Comparison of ENCODE assay signal across 9 cellular contexts in genomic region chr19:45250216-45250831, GRCh38. TPM values are rescaled to one million over a fixed set of nuclear protein-coding genes. Genes with fewer than 3 reads are reported as not detected.
DNase-seq lines count a peak whose midpoint lies in the region; ATAC-seq, FAIRE-seq and TF ChIP-seq lines count a peak whose summit lies in the region.
"Had no signal": no experiment of that assay in that cellular context is flagged by ENCODE, and none has a peak within 500 bp of the region (broad histone marks: within the 10 kb centered on the region; RNA-seq: fewer than 3 reads in every experiment).

No MANE protein-coding gene starts in this region.

- CTCF ChIA-PET in K562 (lab: Yijun Ruan, JAX; ENCODE audit: low intra/inter-chr PET ratio) = no interaction called here

- H3K79me2 ChIP-seq in K562 (ENCODE audit: control insufficient read depth, insufficient read depth, low read length) = peaks cover 33% of the 10 kb centered on the region

- TF ChIP-seq CTCF in K562 (IDR thresholded peaks at IDR 0.05 in 2 of 3, conservative IDR thresholded peaks at IDR 0.05 in 1 of 3; ENCODE audit: insufficient read depth in 2 of 3, low read depth in 1 of 3, low read length in 3 of 3) (no peak), liver (IDR thresholded peaks at IDR 0.05; ENCODE audit: low read depth, low read length, missing input control) (no peak), tibial nerve (IDR thresholded peaks at IDR 0.05) (no peak)

- peaks cover 10% of the 10 kb centered on the region; the same call in 1 of the 2 replicates for H4K20me1 ChIP-seq in K562 (replicated peaks; ENCODE audit: control insufficient read depth, insufficient read depth, low read length)

- no peak for FAIRE-seq in K562 (lab: Jason Lieb, UNC)

- H3K4me3 ChIP-seq in K562 (peak overlapping the region; percentile 65), liver (ENCODE audit: low read depth in 1 of 3, low read length in 3 of 3) (peak overlapping the region; percentile 40 to 92 (median 67)), tibial nerve (peak overlapping the region; percentile 58 to 99 (median 70))

- TF ChIP-seq EP300 in K562 (IDR thresholded peaks at IDR 0.05; ENCODE audit: low read length) (no peak), tibial nerve (IDR thresholded peaks at IDR 0.05) (no peak)

- H3K36me3 ChIP-seq in K562 (ENCODE audit: control insufficient read depth, insufficient read depth, low read length) (peaks cover 11% of the 10 kb centered on the region; the same call in 2 of the 3 replicates), liver (ENCODE audit: control insufficient read depth in 4 of 4, insufficient read depth in 3 of 4, low read depth in 1 of 4, low read length in 3 of 4) (no peaks in the 10 kb centered on the region), tibial nerve (peaks cover 0 to 9% (median 0%) of the 10 kb centered on the region in 3 donors)

- H3K9me3 ChIP-seq in K562 (replicated peaks; ENCODE audit: control insufficient read depth, insufficient read depth, low read depth, low read length) = no peaks in the 10 kb centered on the region
- no peaks in the 10 kb centered on the region for H3K9me3 ChIP-seq in liver (ENCODE audit: control insufficient read depth in 4 of 4, low read length in 3 of 4)
- H3K9me3 ChIP-seq in tibial nerve = no peaks in the 10 kb centered on the region

- DNase-seq in activated CD4-positive, alpha-beta T cell treated with anti-CD3 and anti-CD28 coated beads, Interleukin-2, amount 10 ng/mL, durations not matched to agents 24 days and 14 days = peak; percentile 60
- no peak for DNase-seq in activated CD4-positive, alpha-beta T cell treated with anti-CD3 and anti-CD28 coated beads, Interleukin-2, amount 50 U/mL, for 1 hour
- DNase-seq in K562 (ENCODE audit: extremely low read depth in 1 of 4, low spot score in 3 of 4) (no peak), tibial nerve (ENCODE audit: low spot score in 2 of 2) (no peak), KBM-7 (no peak), iPS-NIHi7 (ENCODE audit: extremely low spot score) (no peak)
- no peak for DNase-seq in stimulated activated CD8-positive, alpha-beta memory T cell treated with anti-CD3 and anti-CD28 coated beads, Interleukin-4, amount 100 ng/mL, for 48 hours

- H3K4me1 ChIP-seq in K562 (replicated peaks in 1 of 2; ENCODE audit: control insufficient read depth in 2 of 2, insufficient read depth in 2 of 2, low read length in 2 of 2) (peaks cover 28 to 57% of the 10 kb centered on the region in 2 experiments), liver (ENCODE audit: control insufficient read depth in 4 of 4, insufficient read depth in 4 of 4, low read length in 3 of 4) (peaks cover 3 to 42% (median 30%) of the 10 kb centered on the region in 4 donors), tibial nerve (peaks cover 0 to 53% (median 25%) of the 10 kb centered on the region in 4 donors)

- peak overlapping the region; percentile 80 for H3K27ac Mint-ChIP-seq in activated CD4-positive, alpha-beta T cell treated with anti-CD3 and anti-CD28 coated beads, Interleukin-2, amount 10 ng/mL, durations not matched to agents 24 days and 14 days

- peak overlapping the region; percentile 83 for H3K4me2 ChIP-seq in K562 (ENCODE audit: insufficient read depth, low read length)

- no peaks in the 10 kb centered on the region for H3K36me3 Mint-ChIP-seq in activated CD4-positive, alpha-beta T cell treated with anti-CD3 and anti-CD28 coated beads, Interleukin-2, amount 10 ng/mL, durations not matched to agents 24 days and 14 days (ENCODE audit: low read depth)

- no peaks in the 10 kb centered on the region for H3K9me1 ChIP-seq in K562 (ENCODE audit: control insufficient read depth, insufficient read depth, low read length)

- peaks cover 2% of the 10 kb centered on the region for H3K27me3 Mint-ChIP-seq in activated CD4-positive, alpha-beta T cell treated with anti-CD3 and anti-CD28 coated beads, Interleukin-2, amount 10 ng/mL, durations not matched to agents 24 days and 14 days

- H3K27ac ChIP-seq in K562 (ENCODE audit: extremely low read depth, low read depth, low read length) (peak overlapping the region; percentile 68; the same call in 2 of the 3 replicates), liver (ENCODE audit: low read depth in 1 of 2, low read length in 2 of 2) (no peak overlapping the region), tibial nerve (peak overlapping the region; percentile 77 to 90 (median 84))

- TF ChIP-seq POLR2A in K562 (conservative IDR thresholded peaks at IDR 0.05) (no peak), tibial nerve (IDR thresholded peaks at IDR 0.05) (no peak)

- H3K27me3 ChIP-seq in K562 (ENCODE audit: control insufficient read depth in 2 of 2, insufficient read depth in 2 of 2, low read length in 2 of 2) (no peaks in the 10 kb centered on the region), liver (ENCODE audit: control insufficient read depth in 4 of 4, insufficient read depth in 4 of 4, low read length in 3 of 4) (no peaks in the 10 kb centered on the region), tibial nerve (no peaks in the 10 kb centered on the region)

- intact Hi-C loops in activated CD4-positive, alpha-beta T cell treated with anti-CD3 and anti-CD28 coated beads, Interleukin-2, amount 10 ng/mL, durations not matched to agents 24 days and 14 days (cut with micrococcal nuclease) = loop anchor here (2.0 to 5.0 kb wide), 2 partner anchors 88 to 158 kb away; partner anchors contain the start of gene PPP1R37
- intact Hi-C loops in K562 (cut with micrococcal nuclease) = no loop called here

- no peak for TF ChIP-seq RAD21 in K562 (CRISPR knock-in tag; conservative IDR thresholded peaks at IDR 0.05 in 1 of 2, IDR thresholded peaks at IDR 0.05 in 1 of 2)
- TF ChIP-seq RAD21 in liver (IDR thresholded peaks at IDR 0.05) = no peak

- in situ Hi-C loops in K562 (cut with MboI) = no loop called here
- in situ Hi-C loops in KBM-7 (cut with MboI; ENCODE audit: low pct_unique_long_range_greater_than_20kb, low sequenced_read_pairs) = no loop called here

- ATAC-seq in K562 = peak; percentile 5; the same call in 1 of the 3 replicates

- H3K4me3 Mint-ChIP-seq in activated CD4-positive, alpha-beta T cell treated with anti-CD3 and anti-CD28 coated beads, Interleukin-2, amount 10 ng/mL, durations not matched to agents 24 days and 14 days = peak overlapping the region; percentile 86

- no peaks in the 10 kb centered on the region for H3K9me3 Mint-ChIP-seq in activated CD4-positive, alpha-beta T cell treated with anti-CD3 and anti-CD28 coated beads, Interleukin-2, amount 10 ng/mL, durations not matched to agents 24 days and 14 days

- H2AFZ ChIP-seq in K562 (ENCODE audit: low read depth, low read length) = peak overlapping the region; percentile 99

- peak overlapping the region; percentile 58 to 90; a peak in 3 of 4 replicates for H3K9ac ChIP-seq in K562 (ENCODE audit: insufficient read depth in 1 of 2, low read depth in 2 of 2, low read length in 2 of 2)
- H3K9ac ChIP-seq in liver (ENCODE audit: low read depth in 1 of 2, low read length in 2 of 2) = peak overlapping the region; percentile 52 to 69

- POLR2A ChIA-PET in K562 (lab: Yijun Ruan, JAX) = interaction anchor here (0.7 kb wide), 1 partner anchor 102 kb away, joined by 3 read pairs; no protein-coding TSS in a partner anchor

- no TSS peak for BruUV-seq in K562 (replicated peaks; lab: Mats Ljungman, UMichigan)

- H3K4me1 Mint-ChIP-seq in activated CD4-positive, alpha-beta T cell treated with anti-CD3 and anti-CD28 coated beads, Interleukin-2, amount 10 ng/mL, durations not matched to agents 24 days and 14 days = peaks cover 22% of the 10 kb centered on the region

- WGBS in K562 (ENCODE audit: insufficient coverage, low coverage, missing lambda C conversion rate) = 38% methylated on average over 11 of the region's 14 CpGs
- 62% methylated on average over 14 of the region's 14 CpGs for WGBS in liver
- 27 to 35% methylated on average over 13 to 14 of the region's 14 CpGs for WGBS in tibial nerve, 2 donors

RNA-seq across cellular contexts. Expression of gene MARK4, which starts 0.7 kb away (rescaled TPM):
- 26.1 and 29.0 TPM in 2 replicates for total RNA-seq in activated CD4-positive, alpha-beta T cell treated with anti-CD3 and anti-CD28 coated beads, Interleukin-2, amount 10 ng/mL, durations not matched to agents 24 days and 14 days
- 37.2 and 76.7 TPM in 2 replicates for total RNA-seq in K562 (2011; cell fraction: chromatin; rRNA removed; ENCODE audit: low replicate concordance)
- 24.3 TPM in 2 replicates for total RNA-seq in K562 (2011; cell fraction: nucleolus; rRNA removed)
- total RNA-seq in K562 (2011; cell fraction: nucleoplasm; rRNA removed) = 26.7 and 28.1 TPM in 2 replicates
- total RNA-seq in K562 (2014; rRNA removed) = 7.9 and 8.6 TPM in 2 replicates
- total RNA-seq in K562 (2014; rRNA removed; fragmentation: Illumina TruSeq; extraction: Trizol) = 6.7 and 6.8 TPM in 2 replicates
- total RNA-seq in K562 (2015; rRNA removed; fragmentation: Illumina TruSeq; extraction: Trizol) = 4.2 and 5.2 TPM in 2 replicates
- total RNA-seq in K562 (2021) = 24.8 and 29.4 TPM in 2 replicates
- 9.5 and 11.1 TPM in 2 replicates for polyA plus RNA-seq in K562 (2011; rRNA removed)
- polyA plus RNA-seq in K562 (2011; cell fraction: cytosol; rRNA removed) = 4.4 and 6.2 TPM in 2 replicates
- polyA plus RNA-seq in K562 (2011; cell fraction: nucleus; rRNA removed) = 9.6 and 10.2 TPM in 2 replicates
- 15.2 and 27.5 TPM in 2 replicates for polyA plus RNA-seq in K562 (2012)
- polyA plus RNA-seq in K562 (2014; fragmentation: Illumina TruSeq; extraction: Trizol) = 18.4 and 24.5 TPM in 2 replicates
- polyA plus RNA-seq in K562 (2014; fragmentation: Nextera tagmentation; extraction: Ambion mirVana) = under 1 TPM; 0.52 to 0.96 TPM
- 7.4 and 12.7 TPM in 2 replicates for polyA plus RNA-seq in K562 (2014; rRNA removed)
- polyA minus RNA-seq in K562 (2011; rRNA and poly(A)+ RNA removed) = 16.3 and 17.7 TPM in 2 replicates
- polyA minus RNA-seq in K562 (2011; cell fraction: cytosol; rRNA and poly(A)+ RNA removed) = 11.7 and 21.8 TPM in 2 replicates
- 5.0 and 5.4 TPM in 2 replicates for polyA minus RNA-seq in K562 (2011; cell fraction: nucleus; rRNA and poly(A)+ RNA removed)
- total RNA-seq in liver = 1 to 10 TPM; 3.5 to 8.6 TPM
- polyA plus RNA-seq in liver = 10 to 100 TPM in 1 of 2 donors, 1 to 10 TPM in 1; 3.5 to 11.1 TPM
- 10 to 100 TPM; 12.1 to 34.8 (median 25.9) TPM for total RNA-seq in tibial nerve

RNA-seq across cellular contexts. Expression of gene EXOC3L2, which starts 5.1 kb away (rescaled TPM):
- total RNA-seq in activated CD4-positive, alpha-beta T cell treated with anti-CD3 and anti-CD28 coated beads, Interleukin-2, amount 10 ng/mL, durations not matched to agents 24 days and 14 days = not detected in 2 replicates
- total RNA-seq in K562 (2011; cell fraction: chromatin; rRNA removed; ENCODE audit: low replicate concordance) = 2.7 and 12.8 TPM in 2 replicates
- 14.5 and 16.8 TPM in 2 replicates for total RNA-seq in K562 (2011; cell fraction: nucleolus; rRNA removed)
- total RNA-seq in K562 (2011; cell fraction: nucleoplasm; rRNA removed) = 5.2 and 5.7 TPM in 2 replicates
- total RNA-seq in K562 (2014; rRNA removed) = 12.3 and 13.3 TPM in 2 replicates
- 0.96 and 1.3 TPM in 2 replicates for total RNA-seq in K562 (2014; rRNA removed; fragmentation: Illumina TruSeq; extraction: Trizol)
- 2.0 and 2.1 TPM in 2 replicates for total RNA-seq in K562 (2015; rRNA removed; fragmentation: Illumina TruSeq; extraction: Trizol)
- 15.5 and 19.0 TPM in 2 replicates for total RNA-seq in K562 (2021)
- 3.1 and 6.0 TPM in 2 replicates for polyA plus RNA-seq in K562 (2011; rRNA removed)
- polyA plus RNA-seq in K562 (2011; cell fraction: cytosol; rRNA removed) = 4.1 and 21.2 TPM in 2 replicates
- polyA plus RNA-seq in K562 (2011; cell fraction: nucleus; rRNA removed) = 7.5 and 31.6 TPM in 2 replicates
- 14.4 and 19.7 TPM in 2 replicates for polyA plus RNA-seq in K562 (2012)
- 2.4 and 7.8 TPM in 2 replicates for polyA plus RNA-seq in K562 (2014; fragmentation: Illumina TruSeq; extraction: Trizol)
- polyA plus RNA-seq in K562 (2014; fragmentation: Nextera tagmentation; extraction: Ambion mirVana) = under 1 TPM; 0.31 to 0.34 TPM
- 6.1 and 6.7 TPM in 2 replicates for polyA plus RNA-seq in K562 (2014; rRNA removed)
- 0.96 and 2.0 TPM in 2 replicates for polyA minus RNA-seq in K562 (2011; rRNA and poly(A)+ RNA removed)
- 10.7 and 11.2 TPM in 2 replicates for polyA minus RNA-seq in K562 (2011; cell fraction: cytosol; rRNA and poly(A)+ RNA removed)
- polyA minus RNA-seq in K562 (2011; cell fraction: nucleus; rRNA and poly(A)+ RNA removed) = 4.7 and 8.8 TPM in 2 replicates
- total RNA-seq in liver = 1 to 10 TPM; 4.0 to 7.3 TPM
- 1 to 10 TPM; 1.3 to 4.2 TPM for polyA plus RNA-seq in liver
- total RNA-seq in tibial nerve = 1 to 10 TPM in 3 of 4 donors, under 1 TPM in 1; 0.63 to 3.7 (median 2.3) TPM
- total RNA-seq: SK-MEL-5 had no signal

Comparison
In these comparisons a context has a peak if more than half of its experiments do, and no peak if none do; other contexts are left out.
1. H3K27ac ChIP-seq: peak in K562 (single experiment) and tibial nerve (4 of 4); none in liver (0 of 2).
2. Peak in every context shown above with its lines, with median percentiles within 50 percentile points of each other: H3K4me3 ChIP-seq.